ENCODE assay signal across 19 cellular contexts in genomic region chr21:35210093-35210492, GRCh38.
"Had no signal": no experiment of that assay in that cellular context is flagged by ENCODE, and none has a peak within 500 bp of the region (broad histone marks: within the 10 kb centered on the region; RNA-seq: fewer than 3 reads in every experiment).

No MANE protein-coding gene starts in this region.

- DNase-seq: Kasumi-1, MM.1S, NCI-H1092 treated with DMSO at 0.1 percent for 48 hours, NCI-H1417, NCI-H1436 treated with DMSO at 0.1 percent for 48 hours, NCI-H1694, NCI-H187 treated with DMSO at 0.1 percent for 48 hours, NCI-H2029 treated with DMSO at 0.1 percent for 48 hours, NCI-H2227 treated with DMSO at 0.1 percent for 48 hours, NCI-H524, NCI-H526 treated with DMSO at 0.1 percent for 48 hours, NCI-H748 treated with DMSO at 0.1 percent for 48 hours, Right ventricle myocardium superior, RPMI8226, SIG-M5, SK-N-SH, SW 1271 had no signal

- H3K27ac ChIP-seq: KMS-11 had no signal

- H3K4me2 ChIP-seq: KMS-11, SK-N-SH had no signal

- H3K9ac ChIP-seq: KMS-11, SK-N-SH had no signal

- H3K9me3 ChIP-seq: SK-N-SH had no signal

- FAIRE-seq: RCC 7860 had no signal
